In genomic region chr2:183148967-183149366, GRCh38 we compare ENCODE assay signal across 16 cellular contexts.
"Had no signal": no experiment of that assay in that cellular context is flagged by ENCODE, and none has a peak within 500 bp of the region (broad histone marks: within the 10 kb centered on the region; RNA-seq: fewer than 3 reads in every experiment).

No MANE protein-coding gene starts in this region.

- H3K9me3 ChIP-seq: esophagus muscularis mucosa, ovary, vagina had no signal

- H3K4me1 ChIP-seq: vagina had no signal

- H3K4me2 ChIP-seq: smooth muscle cell had no signal

- DNase-seq: activated CD4-positive, alpha-beta T cell treated with anti-CD3 and anti-CD28 coated beads, Interleukin-2, amount 50 U/mL, for 1 hour; activated effector memory CD4-positive, alpha-beta T cell treated with Interleukin-2 at 50 U/mL for 16 hours; activated T-cell treated with anti-CD3 and anti-CD28 coated beads for 4 hours; amygdala; cerebellar nuclear complex; foreskin melanocyte; heart right ventricle; ovary; retina had no signal

- H3K27ac ChIP-seq: esophagus muscularis mucosa, ovary, vagina had no signal

- H3K27me3 ChIP-seq: brain microvascular endothelial cell, esophagus muscularis mucosa, heart right ventricle, ovary, tibial nerve, vagina had no signal

- H3K4me3 ChIP-seq: esophagus muscularis mucosa, heart right ventricle, ovary, smooth muscle cell, tibial nerve, vagina had no signal

- ATAC-seq: stimulated activated effector memory CD8-positive, alpha-beta T cell treated with anti-CD3 and anti-CD28 coated beads, Interleukin-12 subunit alpha, Interleukin-12 subunit beta, amount 100 ng/mL, for 72 hours had no signal

- FAIRE-seq: keratinocyte had no signal

- H3K36me3 ChIP-seq: brain microvascular endothelial cell, ovary had no signal
